8 cellular contexts compared by ENCODE assay signal in genomic region chr15:39976291-39977274, GRCh38. TPM values are rescaled to one million over a fixed set of nuclear protein-coding genes. Genes with fewer than 3 reads are reported as not detected.
A peak's percentile ranks its signal among the peaks of the same experiment; 100 is the strongest.
DNase-seq lines count a peak whose midpoint lies in the region; ATAC-seq and TF ChIP-seq lines count a peak whose summit lies in the region.

No MANE protein-coding gene starts in this region.

- H3K4me1 ChIP-seq in ACC112 (ENCODE audit: control insufficient read depth, insufficient read depth, low read length, unreplicated experiment): peaks cover 12% of the 10 kb centered on the region

- no peaks in the 10 kb centered on the region for H3K9me3 Mint-ChIP-seq in activated T-cell treated with anti-CD3 and anti-CD28 coated beads, Interleukin-2, amount 50 U/mL, for 24 hours

- peak overlapping the region; percentile 59 for H3K4me3 Mint-ChIP-seq in activated T-cell treated with anti-CD3 and anti-CD28 coated beads, Interleukin-2, amount 50 U/mL, for 24 hours

- no peaks in the 10 kb centered on the region for H3K27me3 ChIP-seq in ACC112 (ENCODE audit: insufficient read depth, low read length)

- peak overlapping the region; percentile 2 for H3K27ac Mint-ChIP-seq in activated T-cell treated with anti-CD3 and anti-CD28 coated beads, Interleukin-2, amount 50 U/mL, for 24 hours

- peaks cover 61% of the 10 kb centered on the region for H3K36me3 Mint-ChIP-seq in activated T-cell treated with anti-CD3 and anti-CD28 coated beads, Interleukin-2, amount 50 U/mL, for 24 hours (ENCODE audit: low read depth)

- peak; percentile 51 for DNase-seq in activated T-cell treated with anti-CD3 and anti-CD28 coated beads, Interleukin-2, amount 50 U/mL, for 24 hours
- peak; percentile 58 for DNase-seq in fibroblast of villous mesenchyme (ENCODE audit: low read depth)
- peak; percentile 78 for DNase-seq in myocyte (ENCODE audit: low read depth)
- DNase-seq in central memory CD4-positive, alpha-beta T cell: no peak
- no peak for DNase-seq in NK-92 (lab: John Stamatoyannopoulos, UW; ENCODE audit: unreplicated experiment)
- DNase-seq in RPMI8226: no peak

- H3K36me3 ChIP-seq in ACC112 (ENCODE audit: insufficient read depth, low read length): peaks cover 16% of the 10 kb centered on the region

- no peaks in the 10 kb centered on the region for H3K27me3 Mint-ChIP-seq in activated T-cell treated with anti-CD3 and anti-CD28 coated beads, Interleukin-2, amount 50 U/mL, for 24 hours

- peak overlapping the region; percentile 71 for H3K4me3 ChIP-seq in ACC112 (ENCODE audit: low read depth, low read length)
- H3K4me3 ChIP-seq in fibroblast of villous mesenchyme (ENCODE audit: low read depth, low read length): peak overlapping the region; percentile 47

- H2AFZ ChIP-seq in ACC112 (ENCODE audit: low read length, unreplicated experiment): peak overlapping the region; percentile 40

- TF ChIP-seq CTCF in fibroblast of villous mesenchyme (IDR thresholded peaks at IDR 0.05; ENCODE audit: insufficient read depth, low read depth, low read length): peak; percentile 37

- peak; percentile 57 for ATAC-seq in HG02884 (IDR thresholded peaks at IDR 0.05; ENCODE audit: unreplicated experiment)

- H3K79me2 ChIP-seq in ACC112 (ENCODE audit: control insufficient read depth, insufficient read depth, low read length, unreplicated experiment): no peaks in the 10 kb centered on the region

- H3K4me1 Mint-ChIP-seq in activated T-cell treated with anti-CD3 and anti-CD28 coated beads, Interleukin-2, amount 50 U/mL, for 24 hours (ENCODE audit: low read depth): peaks cover 5% of the 10 kb centered on the region

- peak overlapping the region; percentile 7; the same call in 1 of the 2 replicates for H3K27ac ChIP-seq in ACC112 (ENCODE audit: low read depth, low read length)

RNA-seq across cellular contexts. Expression of gene EIF2AK4, which starts 42.7 kb away (rescaled TPM):
- 70.2 and 104 TPM in 2 replicates for total RNA-seq in fibroblast of villous mesenchyme
- 68.3 and 70.0 TPM in 2 replicates for total RNA-seq in myocyte
- polyA plus RNA-seq in myocyte (2012): 32.0 TPM

RNA-seq across cellular contexts. Expression of gene GPR176, which starts 56.5 kb away (rescaled TPM):
- total RNA-seq in fibroblast of villous mesenchyme: 111 and 120 TPM in 2 replicates
- 28.1 and 32.6 TPM in 2 replicates for total RNA-seq in myocyte
- polyA plus RNA-seq in myocyte (2012): 18.5 TPM

Comparison
In these comparisons a context has a peak if more than half of its experiments do, and no peak if none do; other contexts are left out.
1. DNase-seq: peak in activated T-cell treated with anti-CD3 and anti-CD28 coated beads, Interleukin-2, amount 50 U/mL, for 24 hours (single experiment), fibroblast of villous mesenchyme (single experiment) and myocyte (single experiment); none in central memory CD4-positive, alpha-beta T cell (single experiment), NK-92 (single experiment) and RPMI8226 (single experiment).